In genomic region chr2:142472382-142472781, GRCh38 we compare ENCODE assay signal across 28 cellular contexts.
DNase-seq lines count a peak whose midpoint lies in the region; ATAC-seq and TF ChIP-seq lines count a peak whose summit lies in the region.
"Had no signal": no experiment of that assay in that cellular context is flagged by ENCODE, and none has a peak within 500 bp of the region (broad histone marks: within the 10 kb centered on the region; RNA-seq: fewer than 3 reads in every experiment).

No MANE protein-coding gene starts in this region.

- no peaks in the 10 kb centered on the region for H3K36me3 Mint-ChIP-seq in activated CD8-positive, alpha-beta T cell treated with anti-CD3 and anti-CD28 coated beads for 36 hours (ENCODE audit: low read depth)
- H3K36me3 Mint-ChIP-seq: activated naive CD8-positive, alpha-beta T cell treated with anti-CD3 and anti-CD28 coated beads for 36 hours; CD4-positive, CD25-positive, alpha-beta regulatory T cell; immature natural killer cell had no signal

- no peaks in the 10 kb centered on the region for H3K36me3 ChIP-seq in SK-N-SH (replicated peaks in 1 of 2; ENCODE audit: control insufficient read depth in 1 of 2, insufficient read depth in 2 of 2, low read length in 1 of 2)
- H3K36me3 ChIP-seq: esophagus squamous epithelium, gastroesophageal sphincter, uterus had no signal

- no peak for TF ChIP-seq CTCF in SK-N-SH (IDR thresholded peaks at IDR 0.05)
- TF ChIP-seq CTCF in activated CD8-positive, alpha-beta T cell treated with anti-CD3 and anti-CD28 coated beads for 36 hours (IDR thresholded peaks at IDR 0.05) = no peak

- H3K27ac ChIP-seq in SK-N-SH (ENCODE audit: low read depth in 2 of 2, low read length in 1 of 2) = no peak overlapping the region
- H3K27ac ChIP-seq: esophagus squamous epithelium, gastroesophageal sphincter, testis, uterus had no signal

- no peak for TF ChIP-seq EP300 in SK-N-SH (IDR thresholded peaks at IDR 0.05; ENCODE audit: borderline replicate concordance in 1 of 2, low read depth in 1 of 2, low read length in 1 of 2)

- ATAC-seq in left lobe of liver = peak; percentile 59
- ATAC-seq in activated CD8-positive, alpha-beta T cell treated with anti-CD3 and anti-CD28 coated beads for 36 hours = no peak
- ATAC-seq: gastroesophageal sphincter; stimulated activated naive CD8-positive, alpha-beta T cell treated with anti-CD3 and anti-CD28 coated beads, Interleukin-15, Interleukin-2, amounts not matched to agents 100 U/mL and 50 U/mL, for 24 hours had no signal

- H3K4me1 Mint-ChIP-seq in activated CD8-positive, alpha-beta T cell treated with anti-CD3 and anti-CD28 coated beads for 36 hours (ENCODE audit: low read depth) = no peaks in the 10 kb centered on the region
- H3K4me1 Mint-ChIP-seq: activated naive CD8-positive, alpha-beta T cell treated with anti-CD3 and anti-CD28 coated beads for 36 hours; CD4-positive, CD25-positive, alpha-beta regulatory T cell; immature natural killer cell had no signal

- WGBS in SK-N-SH (ENCODE audit: low lambda C conversion rate) = 25% methylated on average over 1 of the region's 1 CpG

- peaks cover 1% of the 10 kb centered on the region for H3K9me3 Mint-ChIP-seq in activated CD8-positive, alpha-beta T cell treated with anti-CD3 and anti-CD28 coated beads for 36 hours

- no peak overlapping the region for H3K4me3 ChIP-seq in SK-N-SH (ENCODE audit: low read depth in 2 of 2, low read length in 1 of 2)
- H3K4me3 ChIP-seq: esophagus squamous epithelium, gastroesophageal sphincter, testis, uterus had no signal

- no peaks in the 10 kb centered on the region for H3K4me1 ChIP-seq in SK-N-SH (ENCODE audit: control insufficient read depth in 1 of 2, insufficient read depth in 2 of 2, low read depth in 1 of 2, low read length in 1 of 2)
- H3K4me1 ChIP-seq: esophagus squamous epithelium, gastroesophageal sphincter, testis, uterus had no signal

- CTCF ChIA-PET in SK-N-SH (lab: Yijun Ruan, JAX) = interaction anchor here (1.0 kb wide), 1 partner anchor 46 kb away, joined by 4 read pairs; no protein-coding TSS in a partner anchor
- CTCF ChIA-PET in activated CD8-positive, alpha-beta T cell treated with anti-CD3 and anti-CD28 coated beads for 36 hours (lab: Charles Lee) = no interaction called here

- no peak for TF ChIP-seq RAD21 in SK-N-SH (IDR thresholded peaks at IDR 0.05; ENCODE audit: low read length)

- no peaks in the 10 kb centered on the region for H3K27me3 Mint-ChIP-seq in activated CD8-positive, alpha-beta T cell treated with anti-CD3 and anti-CD28 coated beads for 36 hours
- H3K27me3 Mint-ChIP-seq: activated naive CD8-positive, alpha-beta T cell treated with anti-CD3 and anti-CD28 coated beads for 36 hours; CD4-positive, CD25-positive, alpha-beta regulatory T cell; dendritic cell treated with granulocyte-macrophage colony-stimulating factor and Interleukin-4, amounts not matched to agents 40 ng/mL and 50 ng/mL, for 4 days had no signal

- H3K9me3 ChIP-seq in SK-N-SH = no peaks in the 10 kb centered on the region
- H3K9me3 ChIP-seq: esophagus squamous epithelium, gastroesophageal sphincter, testis, uterus had no signal

- no peaks in the 10 kb centered on the region for H3K27me3 ChIP-seq in SK-N-SH (ENCODE audit: insufficient read depth)
- H3K27me3 ChIP-seq: esophagus squamous epithelium, testis, uterus had no signal

- H3K4me2 ChIP-seq in SK-N-SH = no peak overlapping the region

- POLR2A ChIA-PET in SK-N-SH (lab: Yijun Ruan, JAX) = no interaction called here
- POLR2A ChIA-PET in activated CD8-positive, alpha-beta T cell treated with anti-CD3 and anti-CD28 coated beads for 36 hours (lab: Charles Lee) = no interaction called here

- no peak overlapping the region for H2AFZ ChIP-seq in SK-N-SH (ENCODE audit: low read depth)

- intact Hi-C loops in activated CD8-positive, alpha-beta T cell treated with anti-CD3 and anti-CD28 coated beads for 36 hours (cut with micrococcal nuclease) = no loop called here

- H3K9ac ChIP-seq in SK-N-SH = no peak overlapping the region

- no peaks in the 10 kb centered on the region for H3F3A ChIP-seq in SK-N-SH (replicated peaks; ENCODE audit: insufficient read depth)

- no peaks in the 10 kb centered on the region for H3K9me2 ChIP-seq in SK-N-SH

- H3K79me2 ChIP-seq in SK-N-SH (ENCODE audit: insufficient read depth) = no peaks in the 10 kb centered on the region

- DNase-seq in Ammon's horn (ENCODE audit: low spot score) (peak; percentile 19), HuH-7 (ENCODE audit: low spot score) (peak; percentile 10), NCI-H774 (lab: John Stamatoyannopoulos, UW) (peak; percentile 1), left lobe of liver (ENCODE audit: low spot score) (no peak), kidney tubule cell (ENCODE audit: low spot score) (no peak), SK-N-SH (no peak), NCI-H187 (lab: John Stamatoyannopoulos, UW) (no peak)
- DNase-seq in activated CD8-positive, alpha-beta T cell treated with anti-CD3 and anti-CD28 coated beads for 36 hours = no peak
- DNase-seq: activated CD4-positive, alpha-beta T cell treated with anti-CD3 and anti-CD28 coated beads, Interleukin-2, amount 50 U/mL, for 48 hours; activated naive CD8-positive, alpha-beta T cell treated with anti-CD3 and anti-CD28 coated beads for 36 hours; CD4-positive, CD25-positive, alpha-beta regulatory T cell; central memory CD4-positive, alpha-beta T cell; DMS153; esophagus squamous epithelium; GOT3; HFFc6; hippocampal formation; immature natural killer cell; Karpas-422; NCI-H345; RPMI8226; stimulated activated naive CD8-positive, alpha-beta T cell treated with anti-CD3 and anti-CD28 coated beads, Interleukin-15, Interleukin-2, amounts not matched to agents 100 U/mL and 50 U/mL, for 24 hours; T-helper 1 cell; testis; uterus had no signal

- no peak overlapping the region for H3K4me3 Mint-ChIP-seq in activated CD8-positive, alpha-beta T cell treated with anti-CD3 and anti-CD28 coated beads for 36 hours
- H3K4me3 Mint-ChIP-seq: activated naive CD8-positive, alpha-beta T cell treated with anti-CD3 and anti-CD28 coated beads for 36 hours; CD4-positive, CD25-positive, alpha-beta regulatory T cell; dendritic cell treated with granulocyte-macrophage colony-stimulating factor and Interleukin-4, amounts not matched to agents 40 ng/mL and 50 ng/mL, for 4 days; HFFc6; immature natural killer cell had no signal

- H4K20me1 ChIP-seq in SK-N-SH (ENCODE audit: insufficient read depth) = no peaks in the 10 kb centered on the region

- H3K27ac Mint-ChIP-seq in activated CD8-positive, alpha-beta T cell treated with anti-CD3 and anti-CD28 coated beads for 36 hours = no peak overlapping the region
- H3K27ac Mint-ChIP-seq: activated naive CD8-positive, alpha-beta T cell treated with anti-CD3 and anti-CD28 coated beads for 36 hours; activated T-helper 2 cell treated with anti-CD3 and anti-CD28 coated beads, Interferon-gamma antibody, Interleukin-2, Interleukin-4, amounts not matched to agents 10 μg/mL and 5 μg/mL and 100 μg/mL, durations not matched to agents 14 hours and 24 hours and 36 hours; CD4-positive, CD25-positive, alpha-beta regulatory T cell; dendritic cell treated with granulocyte-macrophage colony-stimulating factor and Interleukin-4, amounts not matched to agents 40 ng/mL and 50 ng/mL, for 4 days; HFFc6; immature natural killer cell had no signal

TF ChIP-seq in SK-N-SH, 30 proteins besides CTCF, POLR2A, EP300 and RAD21 (continues in another document):
- TF ChIP-seq USF2 (IDR thresholded peaks at IDR 0.05; ENCODE audit: borderline replicate concordance, low read depth, low read length) (no peak), POLR2AphosphoS5 (IDR thresholded peaks at IDR 0.05; ENCODE audit: low read depth, low read length) (no peak), GATA2 (CRISPR knock-in tag; IDR thresholded peaks at IDR 0.05) (no peak), ZBTB33 (IDR thresholded peaks at IDR 0.05; ENCODE audit: borderline replicate concordance, low read depth) (no peak), CHD2 (IDR thresholded peaks at IDR 0.05; ENCODE audit: low read length, partially characterized antibody) (no peak), RCOR1 (IDR thresholded peaks at IDR 0.05; ENCODE audit: low read length) (no peak), FOXJ3 (CRISPR knock-in tag; IDR thresholded peaks at IDR 0.05) (no peak), IRF3 (IDR thresholded peaks at IDR 0.05; ENCODE audit: low read depth, low read length) (no peak)

Comparison
In these comparisons a context has a peak if more than half of its experiments do, and no peak if none do; other contexts are left out.
1. DNase-seq: peak in Ammon's horn (single experiment), HuH-7 (single experiment) and NCI-H774 (single experiment); none in left lobe of liver (single experiment), kidney tubule cell (single experiment), SK-N-SH (single experiment), NCI-H187 (0 of 2) and activated CD8-positive, alpha-beta T cell treated with anti-CD3 and anti-CD28 coated beads for 36 hours (single experiment).